ENCODE assay signal across 16 cellular contexts in the genomic region with DNA sequence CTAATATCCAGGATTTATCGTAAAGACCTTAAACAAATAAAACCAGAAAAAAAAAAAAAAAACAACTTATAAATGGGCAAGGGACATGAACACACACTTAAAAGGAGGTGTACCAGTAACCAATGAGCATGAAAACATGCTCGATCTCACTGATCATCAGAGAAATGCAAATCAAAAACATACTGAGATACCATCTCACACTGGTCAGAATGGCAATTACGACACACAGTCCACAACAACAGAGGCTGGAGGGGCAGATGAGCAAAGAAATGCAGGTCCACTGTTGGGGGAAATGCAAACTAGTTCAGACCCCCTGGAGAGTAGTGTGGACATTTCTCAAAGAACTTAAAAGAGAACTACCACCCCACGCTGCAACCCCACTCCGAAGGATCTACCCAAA. TPM values are rescaled to one million over a fixed set of nuclear protein-coding genes. Genes with fewer than 3 reads are reported as not detected.
DNase-seq lines count a peak whose midpoint lies in the region; ATAC-seq and TF ChIP-seq lines count a peak whose summit lies in the region.
"Had no signal": no experiment of that assay in that cellular context is flagged by ENCODE, and none has a peak within 500 bp of the region (broad histone marks: within the 10 kb centered on the region; RNA-seq: fewer than 3 reads in every experiment).

No MANE protein-coding gene starts in this region.

- H3K27ac ChIP-seq in CD4-positive, alpha-beta memory T cell (ENCODE audit: low read depth, low read length): no peak overlapping the region
- no peak overlapping the region for H3K27ac ChIP-seq in Peyer's patch
- H3K27ac ChIP-seq: A549, C4-2B had no signal

- ATAC-seq in activated T-cell treated with anti-CD3 and anti-CD28 coated beads, Interleukin-2, amount 50 U/mL, for 4 hours: no peak
- ATAC-seq: A549, HCT116, Panc1 had no signal

- POLR2A ChIA-PET in CD4-positive, alpha-beta memory T cell (lab: Charles Lee; ENCODE audit: partially characterized antibody): no interaction called here

- intact Hi-C loops in CD4-positive, alpha-beta memory T cell (cut with micrococcal nuclease): no loop called here

- H3K4me1 Mint-ChIP-seq in activated T-cell treated with anti-CD3 and anti-CD28 coated beads, Interleukin-2, amount 50 U/mL, for 24 hours (ENCODE audit: low read depth): peaks cover 93% of the 10 kb centered on the region
- H3K4me1 Mint-ChIP-seq in activated T-cell treated with anti-CD3 and anti-CD28 coated beads, Interleukin-2, amount 50 U/mL, for 4 hours (ENCODE audit: low read depth): peaks cover 63% of the 10 kb centered on the region
- H3K4me1 Mint-ChIP-seq in CD4-positive, alpha-beta memory T cell: peaks cover 47 to 74% (median 50%) of the 10 kb centered on the region in 4 donors
- H3K4me1 Mint-ChIP-seq in T-helper 2 cell treated with Interferon-gamma antibody and Interleukin-4, amounts not matched to agents 5 μg/mL and 100 μg/mL, for 36 hours (ENCODE audit: low read depth): peaks cover 75% of the 10 kb centered on the region
- peaks cover 31 to 52% of the 10 kb centered on the region in 2 donors for H3K4me1 Mint-ChIP-seq in immature natural killer cell

- peak overlapping the region; percentile 96 for H3K27ac Mint-ChIP-seq in activated T-cell treated with anti-CD3 and anti-CD28 coated beads, Interleukin-2, amount 50 U/mL, for 24 hours
- H3K27ac Mint-ChIP-seq in CD4-positive, alpha-beta memory T cell: peak overlapping the region; percentile 20 to 92 (median 77)
- peak overlapping the region; percentile 84 for H3K27ac Mint-ChIP-seq in T-helper 2 cell treated with Interferon-gamma antibody and Interleukin-4, amounts not matched to agents 5 μg/mL and 100 μg/mL, for 36 hours
- peak overlapping the region in 4 of 6 donors; percentile 22 to 79 (median 54) for H3K27ac Mint-ChIP-seq in immature natural killer cell

- no peak for DNase-seq in activated T-cell treated with anti-CD3 and anti-CD28 coated beads, Interleukin-2, amount 50 U/mL, for 24 hours
- no peak for DNase-seq in activated T-cell treated with anti-CD3 and anti-CD28 coated beads, Interleukin-2, amount 50 U/mL, for 4 hours
- DNase-seq in CD4-positive, alpha-beta memory T cell: no peak
- no peak for DNase-seq in T-helper 2 cell treated with Interferon-gamma antibody and Interleukin-4, amounts not matched to agents 5 μg/mL and 100 μg/mL, for 36 hours (ENCODE audit: low spot score)
- DNase-seq in immature natural killer cell (no peak), Peyer's patch (no peak), NCI-H2227 treated with DMSO at 0.1 percent for 48 hours (lab: John Stamatoyannopoulos, UW) (no peak)
- DNase-seq: DMS79 treated with DMSO at 0.1 percent for 48 hours, Karpas-422, NCI-H187 treated with DMSO at 0.1 percent for 48 hours, NCI-H2171, NCI-H510A had no signal

- H3K27me3 Mint-ChIP-seq in activated T-cell treated with anti-CD3 and anti-CD28 coated beads, Interleukin-2, amount 50 U/mL, for 24 hours: no peaks in the 10 kb centered on the region
- H3K27me3 Mint-ChIP-seq in activated T-cell treated with anti-CD3 and anti-CD28 coated beads, Interleukin-2, amount 50 U/mL, for 4 hours (ENCODE audit: low read depth): no peaks in the 10 kb centered on the region
- no peaks in the 10 kb centered on the region for H3K27me3 Mint-ChIP-seq in CD4-positive, alpha-beta memory T cell
- H3K27me3 Mint-ChIP-seq in T-helper 2 cell treated with Interferon-gamma antibody and Interleukin-4, amounts not matched to agents 5 μg/mL and 100 μg/mL, for 36 hours (ENCODE audit: low read depth): no peaks in the 10 kb centered on the region
- H3K27me3 Mint-ChIP-seq in immature natural killer cell (ENCODE audit: low read depth in 3 of 3): no peaks in the 10 kb centered on the region

- H3K4me3 ChIP-seq in CD4-positive, alpha-beta memory T cell (ENCODE audit: low read length in 2 of 2): no peak overlapping the region
- H3K4me3 ChIP-seq in Peyer's patch: no peak overlapping the region
- H3K4me3 ChIP-seq: A549 had no signal

- H3K9me3 Mint-ChIP-seq in activated T-cell treated with anti-CD3 and anti-CD28 coated beads, Interleukin-2, amount 50 U/mL, for 24 hours: no peaks in the 10 kb centered on the region
- H3K9me3 Mint-ChIP-seq in activated T-cell treated with anti-CD3 and anti-CD28 coated beads, Interleukin-2, amount 50 U/mL, for 4 hours: no peaks in the 10 kb centered on the region
- H3K9me3 Mint-ChIP-seq in CD4-positive, alpha-beta memory T cell: peaks cover 0 to 3% (median 0%) of the 10 kb centered on the region in 8 donors
- H3K9me3 Mint-ChIP-seq in T-helper 2 cell treated with Interferon-gamma antibody and Interleukin-4, amounts not matched to agents 5 μg/mL and 100 μg/mL, for 36 hours: peaks cover 4% of the 10 kb centered on the region
- H3K9me3 Mint-ChIP-seq in immature natural killer cell: no peaks in the 10 kb centered on the region

- no peak for TF ChIP-seq CTCF in Peyer's patch (IDR thresholded peaks at IDR 0.05)

- H3K36me3 Mint-ChIP-seq in activated T-cell treated with anti-CD3 and anti-CD28 coated beads, Interleukin-2, amount 50 U/mL, for 24 hours (ENCODE audit: low read depth): peaks cover 100% of the 10 kb centered on the region
- peaks cover 85% of the 10 kb centered on the region for H3K36me3 Mint-ChIP-seq in activated T-cell treated with anti-CD3 and anti-CD28 coated beads, Interleukin-2, amount 50 U/mL, for 4 hours (ENCODE audit: insufficient read depth)
- peaks cover 80 to 96% of the 10 kb centered on the region in 2 donors for H3K36me3 Mint-ChIP-seq in CD4-positive, alpha-beta memory T cell
- H3K36me3 Mint-ChIP-seq in T-helper 2 cell treated with Interferon-gamma antibody and Interleukin-4, amounts not matched to agents 5 μg/mL and 100 μg/mL, for 36 hours (ENCODE audit: low read depth): peaks cover 94% of the 10 kb centered on the region
- peaks cover 53 to 88% (median 63%) of the 10 kb centered on the region in 3 donors for H3K36me3 Mint-ChIP-seq in immature natural killer cell

- H3K4me3 Mint-ChIP-seq in activated T-cell treated with anti-CD3 and anti-CD28 coated beads, Interleukin-2, amount 50 U/mL, for 24 hours: peak overlapping the region; percentile 33
- no peak overlapping the region for H3K4me3 Mint-ChIP-seq in activated T-cell treated with anti-CD3 and anti-CD28 coated beads, Interleukin-2, amount 50 U/mL, for 4 hours
- peak overlapping the region in 2 of 8 donors; percentile 8 to 46 for H3K4me3 Mint-ChIP-seq in CD4-positive, alpha-beta memory T cell
- H3K4me3 Mint-ChIP-seq in T-helper 2 cell treated with Interferon-gamma antibody and Interleukin-4, amounts not matched to agents 5 μg/mL and 100 μg/mL, for 36 hours: peak overlapping the region; percentile 70
- H3K4me3 Mint-ChIP-seq in immature natural killer cell: no peak overlapping the region

- H3K9me3 ChIP-seq in CD4-positive, alpha-beta memory T cell (ENCODE audit: control insufficient read depth in 1 of 2, low read length in 2 of 2): no peaks in the 10 kb centered on the region
- H3K9me3 ChIP-seq in Peyer's patch: no peaks in the 10 kb centered on the region
- H3K9me3 ChIP-seq: A549 had no signal

- no peaks in the 10 kb centered on the region for H3K27me3 ChIP-seq in CD4-positive, alpha-beta memory T cell (ENCODE audit: insufficient read depth, low read length)
- no peaks in the 10 kb centered on the region for H3K27me3 ChIP-seq in Peyer's patch

- CTCF ChIA-PET in CD4-positive, alpha-beta memory T cell (lab: Charles Lee; ENCODE audit: partially characterized antibody): interaction anchor here (0.6 kb wide), 1 partner anchor 34 kb away, joined by 3 read pairs; no protein-coding TSS in a partner anchor

- peaks cover 23% of the 10 kb centered on the region for H3K4me1 ChIP-seq in CD4-positive, alpha-beta memory T cell (ENCODE audit: insufficient read depth, low read length)
- H3K4me1 ChIP-seq in Peyer's patch: no peaks in the 10 kb centered on the region

- no peak for TF ChIP-seq POLR2A in Peyer's patch (IDR thresholded peaks at IDR 0.05)

- H3K36me3 ChIP-seq in CD4-positive, alpha-beta memory T cell (ENCODE audit: insufficient read depth, low read length): peaks cover 63% of the 10 kb centered on the region
- peaks cover 0 to 92% (median 3%) of the 10 kb centered on the region in 3 donors for H3K36me3 ChIP-seq in Peyer's patch

RNA-seq across cellular contexts. Expression of gene RGL4, which starts 13.2 kb away (rescaled TPM):
- 1 to 10 TPM; 3.3 to 7.4 (median 4.1) TPM for total RNA-seq in activated T-cell treated with anti-CD3 and anti-CD28 coated beads, Interleukin-2, amount 50 U/mL, for 4 hours
- 1 to 10 TPM; 7.2 to 9.8 TPM for total RNA-seq in CD4-positive, alpha-beta memory T cell
- polyA plus RNA-seq in CD4-positive, alpha-beta memory T cell: 10 to 100 TPM; 58.3 to 64.9 TPM
- polyA plus RNA-seq in immature natural killer cell: 10 to 100 TPM; 40.6 to 47.8 (median 42.8) TPM
- not detected for total RNA-seq in Peyer's patch
- polyA plus RNA-seq: A549 had no signal

RNA-seq across cellular contexts. Expression of gene ZNF70, which starts 46.9 kb away (rescaled TPM):
- total RNA-seq in activated T-cell treated with anti-CD3 and anti-CD28 coated beads, Interleukin-2, amount 50 U/mL, for 4 hours: 1 to 10 TPM; 2.3 to 3.0 (median 2.6) TPM
- total RNA-seq in CD4-positive, alpha-beta memory T cell: 1 to 10 TPM; 6.4 to 7.4 TPM
- polyA plus RNA-seq in CD4-positive, alpha-beta memory T cell: under 1 TPM in 1 of 2 donors, not detected in 1; 0.37 TPM
- polyA plus RNA-seq in immature natural killer cell: under 1 TPM in 2 of 3 donors, not detected in 1; 0.29 to 1.00 TPM
- 10 to 100 TPM in 1 of 4 donors, 1 to 10 TPM in 3; 2.5 to 25.6 (median 6.2) TPM for total RNA-seq in Peyer's patch

RNA-seq across cellular contexts. Expression of gene VPREB3, which starts 50.2 kb away (rescaled TPM):
- not detected for total RNA-seq in activated T-cell treated with anti-CD3 and anti-CD28 coated beads, Interleukin-2, amount 50 U/mL, for 4 hours
- total RNA-seq in CD4-positive, alpha-beta memory T cell: not detected
- 1 to 10 TPM; 1.2 to 5.5 TPM for polyA plus RNA-seq in CD4-positive, alpha-beta memory T cell
- 1 to 10 TPM in 1 of 3 donors, not detected in 2; 1.3 TPM for polyA plus RNA-seq in immature natural killer cell
- 10 to 100 TPM in 1 of 4 donors, not detected in 3; 29.7 TPM for total RNA-seq in Peyer's patch

RNA-seq across cellular contexts. Expression of gene C22orf15, which starts 58.7 kb away (rescaled TPM):
- under 1 TPM in 2 of 3 donors, not detected in 1; 0.11 to 0.30 TPM for total RNA-seq in activated T-cell treated with anti-CD3 and anti-CD28 coated beads, Interleukin-2, amount 50 U/mL, for 4 hours
- total RNA-seq in CD4-positive, alpha-beta memory T cell: 1 to 10 TPM; 1.5 to 1.9 TPM
- 1 to 10 TPM in 1 of 2 donors, under 1 TPM in 1; 0.34 to 1.2 TPM for polyA plus RNA-seq in CD4-positive, alpha-beta memory T cell
- polyA plus RNA-seq in immature natural killer cell: 1 to 10 TPM in 1 of 3 donors, not detected in 2; 1.1 TPM
- total RNA-seq in Peyer's patch: not detected
- polyA plus RNA-seq: A549 had no signal

Comparison
In these comparisons a context has a peak if more than half of its experiments do, and no peak if none do; other contexts are left out.
1. H3K4me3 Mint-ChIP-seq: peak in activated T-cell treated with anti-CD3 and anti-CD28 coated beads, Interleukin-2, amount 50 U/mL, for 24 hours (single experiment) and T-helper 2 cell treated with Interferon-gamma antibody and Interleukin-4, amounts not matched to agents 5 μg/mL and 100 μg/mL, for 36 hours (single experiment); none in activated T-cell treated with anti-CD3 and anti-CD28 coated beads, Interleukin-2, amount 50 U/mL, for 4 hours (single experiment) and immature natural killer cell (0 of 5).
2. RNA of gene RGL4, which starts 13.2 kb away (total RNA-seq): 7.2 to 9.8 TPM in CD4-positive, alpha-beta memory T cell and 3.3 to 7.4 TPM in activated T-cell treated with anti-CD3 and anti-CD28 coated beads, Interleukin-2, amount 50 U/mL, for 4 hours; not detected in Peyer's patch; every median in the first group is over 4 times any median in the second.
3. Peak in every context shown above with its lines, with median percentiles within 50 percentile points of each other: H3K27ac Mint-ChIP-seq.